Comparison of ENCODE assay signal across 22 cellular contexts in the genomic region with DNA sequence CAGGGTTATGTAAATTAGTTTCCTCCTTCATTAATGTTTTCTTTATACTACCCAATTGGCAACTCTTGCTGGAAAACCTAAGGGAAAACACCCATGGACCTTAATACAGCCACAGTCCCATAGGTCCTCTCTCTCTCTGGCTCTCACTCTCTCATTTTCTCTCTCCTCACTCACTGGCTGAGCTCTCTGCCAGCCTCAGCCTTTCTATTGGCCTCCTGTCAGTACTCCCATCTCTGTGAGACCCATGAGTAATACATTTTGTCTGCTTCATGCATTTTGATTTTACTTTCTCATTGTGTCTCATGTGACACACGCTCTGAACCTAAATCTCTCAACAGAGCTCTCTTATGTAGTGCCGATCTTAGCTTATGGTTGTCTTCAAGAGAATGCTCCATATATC.
DNase-seq lines count a peak whose midpoint lies in the region; ATAC-seq, FAIRE-seq and TF ChIP-seq lines count a peak whose summit lies in the region.
"Had no signal": no experiment of that assay in that cellular context is flagged by ENCODE, and none has a peak within 500 bp of the region (broad histone marks: within the 10 kb centered on the region; RNA-seq: fewer than 3 reads in every experiment).

No MANE protein-coding gene starts in this region.

- H3K4me3 Mint-ChIP-seq in GM23338 (no peak overlapping the region), astrocyte (ENCODE audit: unreplicated experiment) (no peak overlapping the region)
- H3K4me3 Mint-ChIP-seq: CD14-positive monocyte had no signal

- H3K4me3 ChIP-seq in GM23338 (no peak overlapping the region), astrocyte (ENCODE audit: insufficient read depth, low read depth, low read length) (no peak overlapping the region)

- H3K27ac Mint-ChIP-seq in GM23338 (no peak overlapping the region), astrocyte (ENCODE audit: unreplicated experiment) (no peak overlapping the region)
- H3K27ac Mint-ChIP-seq: CD14-positive monocyte had no signal

- H3K9me2 ChIP-seq in GM23338 (ENCODE audit: insufficient read depth): 0 out of 2 replicates have a peak, but pooled peaks cover 5% of the 10 kb centered on the region

- H3K9ac ChIP-seq in astrocyte (ENCODE audit: low read length): no peak overlapping the region
- H3K9ac ChIP-seq: SK-N-SH had no signal

- 0 out of 2 replicates have a peak, but pooled peaks cover 3% of the 10 kb centered on the region for H3K4me1 ChIP-seq in GM23338 (ENCODE audit: insufficient read depth)
- no peaks in the 10 kb centered on the region for H3K4me1 ChIP-seq in astrocyte (ENCODE audit: insufficient read depth, low read length)

- H3K4me1 Mint-ChIP-seq in GM23338 (peaks cover 7% of the 10 kb centered on the region; the same call in 2 of the 3 replicates), astrocyte (ENCODE audit: low read depth, unreplicated experiment) (peaks cover 2% of the 10 kb centered on the region)
- H3K4me1 Mint-ChIP-seq: CD14-positive monocyte had no signal

- H3K36me3 Mint-ChIP-seq in GM23338 (ENCODE audit: low read depth) (no peaks in the 10 kb centered on the region; the same call in 2 of the 3 replicates), astrocyte (ENCODE audit: low read depth, unreplicated experiment) (no peaks in the 10 kb centered on the region)
- H3K36me3 Mint-ChIP-seq: CD14-positive monocyte had no signal

- TF ChIP-seq CTCF in GM23338 (conservative IDR thresholded peaks at IDR 0.05; ENCODE audit: low read depth in 2 of 2): no peak
- TF ChIP-seq CTCF in astrocyte (IDR thresholded peaks at IDR 0.05; ENCODE audit: insufficient read depth, low read depth, low read length): no peak

- no peaks in the 10 kb centered on the region for H3K27me3 ChIP-seq in GM23338 (ENCODE audit: insufficient read depth)
- no peaks in the 10 kb centered on the region for H3K27me3 ChIP-seq in astrocyte (ENCODE audit: insufficient read depth, low read length)

- no peaks in the 10 kb centered on the region for H3F3A ChIP-seq in GM23338 (replicated peaks; ENCODE audit: low read depth)

- no peak for FAIRE-seq in astrocyte (lab: Jason Lieb, UNC)
- FAIRE-seq: G401.6, RCC 7860 had no signal

- no peaks in the 10 kb centered on the region for H3K36me3 ChIP-seq in GM23338 (ENCODE audit: insufficient read depth)
- H3K36me3 ChIP-seq in astrocyte (ENCODE audit: insufficient read depth, low read length): no peaks in the 10 kb centered on the region

- H2AFZ ChIP-seq in GM23338 (peak overlapping the region; percentile 61; the same call in 1 of the 2 replicates), astrocyte (ENCODE audit: low read depth, low read length) (no peak overlapping the region)

- no peaks in the 10 kb centered on the region; the same call in 2 of the 3 replicates for H3K9me3 Mint-ChIP-seq in GM23338
- H3K9me3 Mint-ChIP-seq in astrocyte (ENCODE audit: unreplicated experiment): no peaks in the 10 kb centered on the region

- H3K27me3 Mint-ChIP-seq in GM23338 (ENCODE audit: insufficient read depth, low read depth, poor library complexity) (no peaks in the 10 kb centered on the region), astrocyte (ENCODE audit: low read depth, unreplicated experiment) (no peaks in the 10 kb centered on the region)

- ATAC-seq in GM23338 (no peak), HG03095 (IDR thresholded peaks at IDR 0.05; ENCODE audit: unreplicated experiment) (no peak)
- ATAC-seq in activated CD4-positive, CD25-positive, alpha-beta regulatory T cell treated with anti-CD3 and anti-CD28 coated beads, Interleukin-2, amount 50 U/mL, for 24 hours: no peak

- DNase-seq in GM23338 (ENCODE audit: low spot score) (no peak), astrocyte (ENCODE audit: low read depth) (no peak), midbrain (lab: John Stamatoyannopoulos, UW) (peak; percentile 10), substantia nigra (lab: John Stamatoyannopoulos, UW) (peak in 3 of 49 donors; percentile 7 to 13 (median 10)), HuH-7 (ENCODE audit: low spot score) (no peak)
- DNase-seq: ACHN, AML-193, DMS79 treated with DMSO at 0.1 percent for 48 hours, HCEC 1CT, MV-4-11, NCI-H1694 treated with DMSO at 0.1 percent for 48 hours, NCI-H2107, NCI-H2227 treated with DMSO at 0.1 percent for 48 hours, NCI-H510A treated with DMSO at 0.1 percent for 48 hours, NCI-H774, SHP77, SK-N-SH had no signal

- no peaks in the 10 kb centered on the region for H3K9me3 ChIP-seq in astrocyte (ENCODE audit: insufficient read depth, low read depth, low read length)

- H3K79me2 ChIP-seq in GM23338 (replicated peaks; ENCODE audit: insufficient read depth): no peaks in the 10 kb centered on the region
- no peaks in the 10 kb centered on the region for H3K79me2 ChIP-seq in astrocyte (ENCODE audit: insufficient read depth, low read length)

- no peak overlapping the region for H3K4me2 ChIP-seq in GM23338
- H3K4me2 ChIP-seq in astrocyte (ENCODE audit: low read length): peak overlapping the region; percentile 32
- H3K4me2 ChIP-seq: SK-N-SH had no signal

- H3K27ac ChIP-seq in GM23338 (ENCODE audit: low read depth): no peak overlapping the region
- H3K27ac ChIP-seq in astrocyte (ENCODE audit: low read depth, low read length): no peak overlapping the region
- peak overlapping the region; percentile 20 for H3K27ac ChIP-seq in substantia nigra (ENCODE audit: low read depth, low read length, poor library complexity, severe bottlenecking)

- H4K20me1 ChIP-seq in GM23338 (replicated peaks; ENCODE audit: insufficient read depth) (no peaks in the 10 kb centered on the region), astrocyte (ENCODE audit: insufficient read depth, low read length) (no peaks in the 10 kb centered on the region)

TF ChIP-seq in GM23338, 12 proteins besides CTCF, POLR2A, EP300 and RAD21:
- TF ChIP-seq EZH2phosphoT487 (IDR thresholded peaks at IDR 0.05; ENCODE audit: unreplicated experiment): no peak
- no peak for TF ChIP-seq POLR2AphosphoS5 (IDR thresholded peaks at IDR 0.05; ENCODE audit: low read depth)
- TF ChIP-seq CREB1 (CRISPR knock-in tag; IDR thresholded peaks at IDR 0.05; ENCODE audit: low read depth): no peak
- no peak for TF ChIP-seq ZNF331 (CRISPR knock-in tag; IDR thresholded peaks at IDR 0.05; ENCODE audit: low read depth)
TF ChIP-seq in GM23338: peak in this region for 0.
